In the genomic region with DNA sequence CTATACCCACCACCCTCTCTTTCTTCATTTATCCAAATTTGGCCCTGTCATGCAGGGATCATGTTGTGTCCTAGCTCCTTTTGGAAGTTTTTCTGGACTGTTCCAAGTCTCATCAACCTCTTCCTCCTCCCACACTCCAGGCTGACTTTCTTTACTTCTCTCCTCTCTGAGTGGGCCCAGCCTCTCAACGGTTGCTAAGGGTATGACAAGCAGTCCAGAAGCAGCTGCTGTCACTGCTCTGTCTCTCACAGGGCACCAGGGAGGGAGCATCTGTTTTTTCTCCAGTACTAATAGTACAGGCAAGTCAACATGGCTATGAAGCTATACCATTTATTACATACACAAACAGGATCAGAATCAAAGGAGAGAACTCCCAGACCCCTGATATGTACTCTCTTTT, we compare ENCODE assay signal across 25 cellular contexts.
DNase-seq lines count a peak whose midpoint lies in the region; TF ChIP-seq lines count a peak whose summit lies in the region.
"Had no signal": no experiment of that assay in that cellular context is flagged by ENCODE, and none has a peak within 500 bp of the region (broad histone marks: within the 10 kb centered on the region; RNA-seq: fewer than 3 reads in every experiment).

No MANE protein-coding gene starts in this region.

- no peaks in the 10 kb centered on the region for H3K4me1 ChIP-seq in HEK293 (ENCODE audit: control insufficient read depth, insufficient read depth, low read length)

- H3K36me3 ChIP-seq in HEK293 (ENCODE audit: control insufficient read depth in 2 of 2, insufficient read depth in 1 of 2, low read length in 2 of 2): peaks cover 8 to 54% of the 10 kb centered on the region in 2 experiments; a peak in 2 of 3 replicates

- H3K36me3 Mint-ChIP-seq in nephron progenitor cell (ENCODE audit: low read depth): peaks cover 35% of the 10 kb centered on the region

- H3K27ac Mint-ChIP-seq in nephron progenitor cell: no peak overlapping the region
- H3K27ac Mint-ChIP-seq: activated CD8-positive, alpha-beta T cell treated with anti-CD3 and anti-CD28 coated beads, Interleukin-2, amount 10 ng/mL, durations not matched to agents 7 days and 5 days; dendritic cell treated with granulocyte-macrophage colony-stimulating factor and Interleukin-4, amounts not matched to agents 40 ng/mL and 50 ng/mL, for 4 days; endodermal cell; T-helper 1 cell treated with Interleukin-12 subunit alpha and Interleukin-12 subunit beta and Interleukin-4 antibody, amounts not matched to agents 30 μg/mL and 1 μg/mL, for 36 hours had no signal

- TF ChIP-seq CTCF in HEK293 (tag by site-specific recombination; IDR thresholded peaks at IDR 0.05) (no peak), VCaP (conservative IDR thresholded peaks at IDR 0.05) (no peak), nephron progenitor cell (IDR thresholded peaks at IDR 0.05) (no peak)

- H3K4me3 ChIP-seq in HEK293 (ENCODE audit: low read depth, low read length): no peak overlapping the region
- H3K4me3 ChIP-seq: BLaER1, psoas muscle, tibial artery had no signal

- no peak overlapping the region for H3K4me3 Mint-ChIP-seq in nephron progenitor cell
- H3K4me3 Mint-ChIP-seq: activated CD8-positive, alpha-beta T cell treated with anti-CD3 and anti-CD28 coated beads, Interleukin-2, amount 10 ng/mL, durations not matched to agents 7 days and 5 days; central memory CD8-positive, alpha-beta T cell; dendritic cell treated with granulocyte-macrophage colony-stimulating factor and Interleukin-4, amounts not matched to agents 40 ng/mL and 50 ng/mL, for 4 days; endodermal cell; naive B cell; stimulated activated naive CD8-positive, alpha-beta T cell treated with anti-CD3 and anti-CD28 coated beads, Interleukin-15, Interleukin-2, amounts not matched to agents 100 ng/mL and 50 ng/mL, for 24 hours; T-helper 1 cell treated with Interleukin-12 subunit alpha and Interleukin-12 subunit beta and Interleukin-4 antibody, amounts not matched to agents 30 μg/mL and 1 μg/mL, for 36 hours had no signal

- peaks cover 19% of the 10 kb centered on the region for H3K4me1 Mint-ChIP-seq in nephron progenitor cell

- no peaks in the 10 kb centered on the region for H3K9me3 ChIP-seq in HEK293 (ENCODE audit: control insufficient read depth, insufficient read depth, low read depth, low read length)
- H3K9me3 ChIP-seq: BLaER1, psoas muscle, tibial artery had no signal

- CTCF ChIA-PET in HEK293 (lab: Yijun Ruan, JAX): interaction anchor here (0.8 to 1.8 kb wide), 5 partner anchors 8 to 98 kb away, joined by 3 to 6 read pairs (median 4); a partner anchor contains a TSS

- POLR2A ChIA-PET in HEK293 (lab: Yijun Ruan, JAX): no interaction called here

- no peaks in the 10 kb centered on the region for H3K9me3 Mint-ChIP-seq in nephron progenitor cell
- H3K9me3 Mint-ChIP-seq: central memory CD8-positive, alpha-beta T cell; dendritic cell treated with granulocyte-macrophage colony-stimulating factor and Interleukin-4, amounts not matched to agents 40 ng/mL and 50 ng/mL, for 4 days; endodermal cell; naive B cell; stimulated activated naive CD8-positive, alpha-beta T cell treated with anti-CD3 and anti-CD28 coated beads, Interleukin-15, Interleukin-2, amounts not matched to agents 100 ng/mL and 50 ng/mL, for 24 hours; T-helper 1 cell treated with Interleukin-12 subunit alpha and Interleukin-12 subunit beta and Interleukin-4 antibody, amounts not matched to agents 30 μg/mL and 1 μg/mL, for 36 hours had no signal

- H3K27me3 Mint-ChIP-seq in nephron progenitor cell (ENCODE audit: low read depth, poor library complexity): peaks cover 2% of the 10 kb centered on the region
- H3K27me3 Mint-ChIP-seq: central memory CD8-positive, alpha-beta T cell; dendritic cell treated with granulocyte-macrophage colony-stimulating factor and Interleukin-4, amounts not matched to agents 40 ng/mL and 50 ng/mL, for 4 days; naive B cell; stimulated activated naive CD8-positive, alpha-beta T cell treated with anti-CD3 and anti-CD28 coated beads, Interleukin-15, Interleukin-2, amounts not matched to agents 100 ng/mL and 50 ng/mL, for 24 hours had no signal

- peak; percentile 20 for DNase-seq in NCI-H82 (lab: John Stamatoyannopoulos, UW)
- DNase-seq in NCI-H82 treated with DMSO at 0.1 percent for 48 hours (lab: John Stamatoyannopoulos, UW; ENCODE audit: unreplicated experiment): no peak
- peak; percentile 59 for DNase-seq in putamen (ENCODE audit: low spot score)
- no peak for DNase-seq in nephron progenitor cell
- DNase-seq in central memory CD4-positive, alpha-beta T cell: no peak
- DNase-seq in substantia nigra (lab: John Stamatoyannopoulos, UW): no peak
- DNase-seq: activated CD4-positive, alpha-beta T cell treated with anti-CD3 and anti-CD28 coated beads for 1 hour; activated CD8-positive, alpha-beta T cell treated with anti-CD3 and anti-CD28 coated beads, Interleukin-2, amount 10 ng/mL, durations not matched to agents 7 days and 5 days; endodermal cell; foreskin fibroblast; naive B cell; NCI-H1436; NCI-H526 treated with DMSO at 0.1 percent for 48 hours; occipital lobe; psoas muscle; RPMI8226; tibial artery had no signal

- H3K27ac ChIP-seq in HEK293 (ENCODE audit: extremely low read depth, low read depth, low read length): no peak overlapping the region
- H3K27ac ChIP-seq in VCaP: peak overlapping the region; percentile 95; the same call in 1 of the 2 replicates
- H3K27ac ChIP-seq in substantia nigra (ENCODE audit: low read depth, low read length, poor library complexity, severe bottlenecking): no peak overlapping the region
- H3K27ac ChIP-seq: BLaER1, KMS-11, psoas muscle, tibial artery had no signal

TF ChIP-seq in HEK293, 187 proteins besides CTCF, POLR2A, EP300 and RAD21:
- TF ChIP-seq REPIN1 (tag by site-specific recombination; IDR thresholded peaks at IDR 0.05; ENCODE audit: low read depth) (no peak), EGR2 (tag by site-specific recombination; IDR thresholded peaks at IDR 0.05; ENCODE audit: low read depth) (0 out of 2 replicates have a peak, but pooled peaks have one; percentile 10)

Comparison
In these comparisons a context has a peak if more than half of its experiments do, and no peak if none do; other contexts are left out.
1. DNase-seq: peak in NCI-H82 (single experiment) and putamen (single experiment); none in NCI-H82 treated with DMSO at 0.1 percent for 48 hours (single experiment), nephron progenitor cell (single experiment), central memory CD4-positive, alpha-beta T cell (single experiment) and substantia nigra (0 of 49).